ENCODE assay signal across 17 cellular contexts in genomic region chr2:19685713-19686112, GRCh38.
A peak's percentile ranks its signal among the peaks of the same experiment; 100 is the strongest.
DNase-seq lines count a peak whose midpoint lies in the region; ATAC-seq and TF ChIP-seq lines count a peak whose summit lies in the region.
"Had no signal": no experiment of that assay in that cellular context is flagged by ENCODE, and none has a peak within 500 bp of the region (broad histone marks: within the 10 kb centered on the region; RNA-seq: fewer than 3 reads in every experiment).

No MANE protein-coding gene starts in this region.

- no TSS peak for BruUV-seq in PC-3 (replicated peaks; lab: Mats Ljungman, UMichigan)

- CTCF ChIA-PET in PC-3 (lab: Charles Lee), result no interaction called here

- POLR2A ChIA-PET in PC-3 (lab: Charles Lee; ENCODE audit: unreplicated experiment), result interaction anchor here (0.6 kb wide), 1 partner anchor 227 kb away, joined by 3 read pairs; no protein-coding TSS in a partner anchor

- no peaks in the 10 kb centered on the region for H3K9me2 ChIP-seq in PC-3 (replicated peaks; ENCODE audit: low read length)

- H3K9ac ChIP-seq in PC-3 (ENCODE audit: low read length), result no peak overlapping the region

- H3F3A ChIP-seq in PC-3 (ENCODE audit: low read length, unreplicated experiment), result no peaks in the 10 kb centered on the region

- H3K27ac ChIP-seq in PC-3 (ENCODE audit: low read length), result no peak overlapping the region
- no peak overlapping the region for H3K27ac ChIP-seq in coronary artery
- H3K27ac ChIP-seq: C4-2B, Peyer's patch had no signal

- intact Hi-C loops in PC-3 (cut with micrococcal nuclease), result no loop called here
- intact Hi-C loops in mucosa of descending colon (cut with DNase I, micrococcal nuclease), result no loop called here

- H3K36me3 ChIP-seq in PC-3 (ENCODE audit: low read depth, low read length) (no peaks in the 10 kb centered on the region), mucosa of descending colon (ENCODE audit: low read depth) (no peaks in the 10 kb centered on the region)
- H3K36me3 ChIP-seq: Peyer's patch had no signal

- TF ChIP-seq CTCF in AG10803 (conservative IDR thresholded peaks at IDR 0.05; ENCODE audit: low read length) (no peak), PC-3 (conservative IDR thresholded peaks at IDR 0.05; ENCODE audit: low read depth, low read length) (no peak), coronary artery (IDR thresholded peaks at IDR 0.05) (no peak), mucosa of descending colon (IDR thresholded peaks at IDR 0.05) (no peak)

- H3K9me3 ChIP-seq in PC-3 (ENCODE audit: low read length), result no peaks in the 10 kb centered on the region
- no peaks in the 10 kb centered on the region for H3K9me3 ChIP-seq in mucosa of descending colon
- H3K9me3 ChIP-seq: Peyer's patch had no signal

- no peaks in the 10 kb centered on the region for H4K20me1 ChIP-seq in PC-3 (ENCODE audit: low read length)

- H3K4me3 ChIP-seq in AG10803 (ENCODE audit: low read length), result no peak overlapping the region
- no peak overlapping the region for H3K4me3 ChIP-seq in PC-3 (ENCODE audit: low read length)
- no peak overlapping the region for H3K4me3 ChIP-seq in coronary artery
- H3K4me3 ChIP-seq in mucosa of descending colon, result no peak overlapping the region
- H3K4me3 ChIP-seq: Peyer's patch had no signal

- DNase-seq in AG10803 (ENCODE audit: low read depth) (peak; percentile 14), PC-3 (no peak), coronary artery (ENCODE audit: low spot score) (peak; percentile 28), mucosa of descending colon (no peak), NCI-H1436 treated with DMSO at 0.1 percent for 48 hours (lab: John Stamatoyannopoulos, UW) (no peak)
- no peak for DNase-seq in stimulated activated CD4-positive, alpha-beta T cell treated with anti-CD3 and anti-CD28 coated beads, Interleukin-2, amount 100 ng/mL, for 24 hours
- DNase-seq: DMS153, EL, NCI-H1436, NCI-H2081 treated with DMSO at 0.1 percent for 48 hours, NCI-H226, NCI-H524 treated with DMSO at 0.1 percent for 48 hours, Peyer's patch, Right ventricle myocardium superior had no signal

- no peaks in the 10 kb centered on the region for H3K79me2 ChIP-seq in PC-3 (ENCODE audit: low read length)

- H3K4me1 ChIP-seq in PC-3 (ENCODE audit: insufficient read depth, low read length), result peaks cover 18% of the 10 kb centered on the region
- no peaks in the 10 kb centered on the region for H3K4me1 ChIP-seq in mucosa of descending colon (ENCODE audit: low read depth)
- H3K4me1 ChIP-seq: Peyer's patch had no signal

- H3K4me2 ChIP-seq in PC-3 (ENCODE audit: low read length), result no peak overlapping the region

- H3K27me3 ChIP-seq in PC-3 (ENCODE audit: low read length), result no peaks in the 10 kb centered on the region
- H3K27me3 ChIP-seq: Peyer's patch had no signal

- H2AFZ ChIP-seq in PC-3 (ENCODE audit: low read length), result no peak overlapping the region

- ATAC-seq in PC-3 (peak; percentile 63), mucosa of descending colon (peak; percentile 34), HG03432 (IDR thresholded peaks at IDR 0.05; ENCODE audit: unreplicated experiment) (no peak), HG03095 (IDR thresholded peaks at IDR 0.05; ENCODE audit: unreplicated experiment) (no peak)

Comparison
In these comparisons a context has a peak if more than half of its experiments do, and no peak if none do; other contexts are left out.
1. DNase-seq: peak in AG10803 (single experiment) and coronary artery (single experiment); none in PC-3 (single experiment), mucosa of descending colon (0 of 3), NCI-H1436 treated with DMSO at 0.1 percent for 48 hours (single experiment) and stimulated activated CD4-positive, alpha-beta T cell treated with anti-CD3 and anti-CD28 coated beads, Interleukin-2, amount 100 ng/mL, for 24 hours (0 of 2).
2. ATAC-seq: peak in PC-3 (single experiment) and mucosa of descending colon (single experiment); none in HG03432 (single experiment) and HG03095 (single experiment).